8 cellular contexts compared by ENCODE assay signal in genomic region chr19:1064661-1065605, GRCh38. TPM values are rescaled to one million over a fixed set of nuclear protein-coding genes. Genes with fewer than 3 reads are reported as not detected.
DNase-seq lines count a peak whose midpoint lies in the region; ATAC-seq, FAIRE-seq and TF ChIP-seq lines count a peak whose summit lies in the region.

No MANE protein-coding gene starts in this region.

- H3K4me1 ChIP-seq in K562 (replicated peaks in 1 of 2; ENCODE audit: control insufficient read depth in 2 of 2, insufficient read depth in 2 of 2, low read length in 2 of 2), result peaks cover 9 to 80% of the 10 kb centered on the region in 2 experiments

- TF ChIP-seq CTCF in D721Med (IDR thresholded peaks at IDR 0.05; ENCODE audit: insufficient read depth, missing control alignments), result peak; percentile 55
- peak; percentile 46 to 66 (median 52); a peak in 5 of 6 replicates for TF ChIP-seq CTCF in K562 (IDR thresholded peaks at IDR 0.05 in 2 of 3, conservative IDR thresholded peaks at IDR 0.05 in 1 of 3; ENCODE audit: insufficient read depth in 2 of 3, low read depth in 1 of 3, low read length in 3 of 3)

- CTCF ChIA-PET in K562 (lab: Yijun Ruan, JAX; ENCODE audit: low intra/inter-chr PET ratio), result no interaction called here

- no peak overlapping the region for H3K27ac ChIP-seq in K562 (ENCODE audit: extremely low read depth, low read depth, low read length)

- peaks cover 19% of the 10 kb centered on the region; the same call in 2 of the 3 replicates for H3K36me3 ChIP-seq in K562 (ENCODE audit: control insufficient read depth, insufficient read depth, low read length)

- in situ Hi-C loops in K562 (cut with MboI), result no loop called here

- peak overlapping the region; percentile 1; the same call in 1 of the 2 replicates for H3K4me2 ChIP-seq in K562 (ENCODE audit: insufficient read depth, low read length)

- no peaks in the 10 kb centered on the region for H3K27me3 ChIP-seq in K562 (ENCODE audit: control insufficient read depth in 2 of 2, insufficient read depth in 2 of 2, low read length in 2 of 2)

- no peak overlapping the region for H2AFZ ChIP-seq in K562 (ENCODE audit: low read depth, low read length)

- no peak; the same call in 1 of the 2 replicates for TF ChIP-seq POLR2A in K562 (conservative IDR thresholded peaks at IDR 0.05)

- H3K9me1 ChIP-seq in K562 (ENCODE audit: control insufficient read depth, insufficient read depth, low read length), result no peaks in the 10 kb centered on the region

- POLR2A ChIA-PET in K562 (lab: Yijun Ruan, JAX), result interaction anchor here (1.3 to 1.5 kb wide), 2 partner anchors 11 to 18 kb away, joined by 3 to 5 read pairs; no protein-coding TSS in a partner anchor

- peak; percentile 71 for ATAC-seq in K562

- TF ChIP-seq EP300 in K562 (IDR thresholded peaks at IDR 0.05; ENCODE audit: low read length), result no peak

- BruUV-seq in K562 (replicated peaks; lab: Mats Ljungman, UMichigan), result no TSS peak

- no peak for FAIRE-seq in D721Med (lab: Jason Lieb, UNC)
- FAIRE-seq in K562 (lab: Jason Lieb, UNC), result no peak

- no peaks in the 10 kb centered on the region for H3K79me2 ChIP-seq in K562 (ENCODE audit: control insufficient read depth, insufficient read depth, low read length)

- H3K9ac ChIP-seq in K562 (ENCODE audit: insufficient read depth in 1 of 2, low read depth in 2 of 2, low read length in 2 of 2), result peak overlapping the region in 1 of 2 experiments; percentile 85; a peak in 2 of 4 replicates

- H3K9me3 ChIP-seq in K562 (replicated peaks; ENCODE audit: control insufficient read depth, insufficient read depth, low read depth, low read length) (no peaks in the 10 kb centered on the region), iPS-18c (ENCODE audit: control insufficient read depth, insufficient read depth, low read length) (no peaks in the 10 kb centered on the region)

- H3K4me3 ChIP-seq in K562 (no peak overlapping the region), iPS-18c (ENCODE audit: insufficient read depth, low read depth, low read length) (peak overlapping the region; percentile 20; the same call in 1 of the 2 replicates)

- WGBS in K562 (ENCODE audit: insufficient coverage, low coverage, missing lambda C conversion rate), result 57% methylated on average over 34 of the region's 60 CpGs

- no peaks in the 10 kb centered on the region for H4K20me1 ChIP-seq in K562 (replicated peaks; ENCODE audit: control insufficient read depth, insufficient read depth, low read length)

- 0 out of 4 replicates have a peak, but pooled peaks of 1 of the 2 experiments have one; percentile 27 for TF ChIP-seq RAD21 in K562 (CRISPR knock-in tag; conservative IDR thresholded peaks at IDR 0.05 in 1 of 2, IDR thresholded peaks at IDR 0.05 in 1 of 2)

- intact Hi-C loops in K562 (cut with micrococcal nuclease), result no loop called here

- DNase-seq in D721Med (ENCODE audit: insufficient read length, low spot score) (no peak), HUDEP-2 (lab: John Stamatoyannopoulos, UW; ENCODE audit: unreplicated experiment in 76 of 76) (peak in 58 of 76 experiments; percentile 26 to 83 (median 65)), T-helper 2 cell (peak in 3 of 5 experiments; percentile 60 to 85 (median 68)), K562 (ENCODE audit: extremely low read depth in 1 of 4, low spot score in 3 of 4) (peak in 1 of 4 experiments; percentile 72), NCI-H526 treated with DMSO at 0.1 percent for 48 hours (lab: John Stamatoyannopoulos, UW) (no peak), DMS153 (lab: John Stamatoyannopoulos, UW) (no peak)
- peak; percentile 77 to 81 for DNase-seq in stimulated activated CD4-positive, alpha-beta T cell treated with anti-CD3 and anti-CD28 coated beads, Interleukin-2, amount 100 ng/mL, for 24 hours

RNA-seq across cellular contexts. Expression of gene ARHGAP45, which starts 2.0 kb away (rescaled TPM):
- 25.6 and 81.0 TPM in 2 replicates for total RNA-seq in K562 (2011; cell fraction: chromatin; rRNA removed; ENCODE audit: low replicate concordance)
- total RNA-seq in K562 (2011; cell fraction: nucleolus; rRNA removed), result 39.0 and 49.5 TPM in 2 replicates
- total RNA-seq in K562 (2011; cell fraction: nucleoplasm; rRNA removed), result 22.7 and 24.1 TPM in 2 replicates
- total RNA-seq in K562 (2014; rRNA removed), result 22.1 and 31.1 TPM in 2 replicates
- 1.0 and 1.8 TPM in 2 replicates for total RNA-seq in K562 (2014; rRNA removed; fragmentation: Illumina TruSeq; extraction: Trizol)
- total RNA-seq in K562 (2015; rRNA removed; fragmentation: Illumina TruSeq; extraction: Trizol), result 4.2 and 6.0 TPM in 2 replicates
- 18.0 and 19.9 TPM in 2 replicates for total RNA-seq in K562 (2021)
- 4.4 and 7.6 TPM in 2 replicates for polyA plus RNA-seq in K562 (2011; rRNA removed)
- polyA plus RNA-seq in K562 (2011; cell fraction: cytosol; rRNA removed), result 5.6 and 12.6 TPM in 2 replicates
- polyA plus RNA-seq in K562 (2011; cell fraction: nucleus; rRNA removed), result 17.8 and 38.7 TPM in 2 replicates
- polyA plus RNA-seq in K562 (2012), result 15.0 and 15.2 TPM in 2 replicates
- 1.9 and 6.9 TPM in 2 replicates for polyA plus RNA-seq in K562 (2014; fragmentation: Illumina TruSeq; extraction: Trizol)
- under 1 TPM; 0.08 to 0.63 TPM for polyA plus RNA-seq in K562 (2014; fragmentation: Nextera tagmentation; extraction: Ambion mirVana)
- 16.3 and 20.2 TPM in 2 replicates for polyA plus RNA-seq in K562 (2014; rRNA removed)
- polyA minus RNA-seq in K562 (2011; rRNA and poly(A)+ RNA removed), result 1.7 and 2.0 TPM in 2 replicates
- polyA minus RNA-seq in K562 (2011; cell fraction: cytosol; rRNA and poly(A)+ RNA removed), result 6.2 and 8.5 TPM in 2 replicates
- 5.5 and 6.6 TPM in 2 replicates for polyA minus RNA-seq in K562 (2011; cell fraction: nucleus; rRNA and poly(A)+ RNA removed)

RNA-seq across cellular contexts. Expression of gene ABCA7, which starts 25.0 kb away (rescaled TPM):
- 266 and 789 TPM in 2 replicates for total RNA-seq in K562 (2011; cell fraction: chromatin; rRNA removed; ENCODE audit: low replicate concordance)
- total RNA-seq in K562 (2011; cell fraction: nucleolus; rRNA removed), result 519 and 639 TPM in 2 replicates
- 258 and 297 TPM in 2 replicates for total RNA-seq in K562 (2011; cell fraction: nucleoplasm; rRNA removed)
- 31.4 and 45.4 TPM in 2 replicates for total RNA-seq in K562 (2014; rRNA removed)
- 8.9 and 12.7 TPM in 2 replicates for total RNA-seq in K562 (2014; rRNA removed; fragmentation: Illumina TruSeq; extraction: Trizol)
- total RNA-seq in K562 (2015; rRNA removed; fragmentation: Illumina TruSeq; extraction: Trizol), result 19.1 and 22.8 TPM in 2 replicates
- 90.0 and 96.1 TPM in 2 replicates for total RNA-seq in K562 (2021)
- polyA plus RNA-seq in K562 (2011; rRNA removed), result 32.6 and 52.0 TPM in 2 replicates
- polyA plus RNA-seq in K562 (2011; cell fraction: cytosol; rRNA removed), result 31.0 and 47.7 TPM in 2 replicates
- 504 and 724 TPM in 2 replicates for polyA plus RNA-seq in K562 (2011; cell fraction: nucleus; rRNA removed)
- polyA plus RNA-seq in K562 (2012), result 65.1 and 67.9 TPM in 2 replicates
- polyA plus RNA-seq in K562 (2014; fragmentation: Illumina TruSeq; extraction: Trizol), result 31.2 and 32.6 TPM in 2 replicates
- 1 to 10 TPM; 2.3 to 3.0 TPM for polyA plus RNA-seq in K562 (2014; fragmentation: Nextera tagmentation; extraction: Ambion mirVana)
- polyA plus RNA-seq in K562 (2014; rRNA removed), result 73.5 and 94.1 TPM in 2 replicates
- 13.1 and 14.8 TPM in 2 replicates for polyA minus RNA-seq in K562 (2011; rRNA and poly(A)+ RNA removed)
- polyA minus RNA-seq in K562 (2011; cell fraction: cytosol; rRNA and poly(A)+ RNA removed), result 24.3 and 51.6 TPM in 2 replicates
- polyA minus RNA-seq in K562 (2011; cell fraction: nucleus; rRNA and poly(A)+ RNA removed), result 164 and 176 TPM in 2 replicates

RNA-seq across cellular contexts. Expression of gene POLR2E, which starts 30.2 kb away (rescaled TPM):
- 38.2 and 129 TPM in 2 replicates for total RNA-seq in K562 (2011; cell fraction: chromatin; rRNA removed; ENCODE audit: low replicate concordance)
- 126 and 135 TPM in 2 replicates for total RNA-seq in K562 (2011; cell fraction: nucleolus; rRNA removed)
- total RNA-seq in K562 (2011; cell fraction: nucleoplasm; rRNA removed), result 74.1 and 78.7 TPM in 2 replicates
- total RNA-seq in K562 (2014; rRNA removed) (297 and 441 TPM in 2 replicates), K562 (2014; rRNA removed; fragmentation: Illumina TruSeq; extraction: Trizol) (40.2 and 78.0 TPM in 2 replicates), K562 (2015; rRNA removed; fragmentation: Illumina TruSeq; extraction: Trizol) (141 and 144 TPM in 2 replicates), K562 (2021) (328 and 351 TPM in 2 replicates)
- polyA plus RNA-seq in K562 (2011; rRNA removed) (244 and 334 TPM in 2 replicates), K562 (2014; fragmentation: Illumina TruSeq; extraction: Trizol) (267 and 448 TPM in 2 replicates), K562 (2014; fragmentation: Nextera tagmentation; extraction: Ambion mirVana) (10 to 100 TPM in 1 of 2 experiments, 1 to 10 TPM in 1; 3.4 to 32.5 TPM), K562 (2014; rRNA removed) (413 and 438 TPM in 2 replicates)
- 305 and 616 TPM in 2 replicates for polyA plus RNA-seq in K562 (2011; cell fraction: cytosol; rRNA removed)
- polyA plus RNA-seq in K562 (2011; cell fraction: nucleus; rRNA removed), result 112 and 143 TPM in 2 replicates
- 291 and 445 TPM in 2 replicates for polyA plus RNA-seq in K562 (2012)
- 36.0 and 77.6 TPM in 2 replicates for polyA minus RNA-seq in K562 (2011; rRNA and poly(A)+ RNA removed)
- polyA minus RNA-seq in K562 (2011; cell fraction: cytosol; rRNA and poly(A)+ RNA removed), result 127 and 173 TPM in 2 replicates
- polyA minus RNA-seq in K562 (2011; cell fraction: nucleus; rRNA and poly(A)+ RNA removed), result 45.4 and 50.5 TPM in 2 replicates

RNA-seq across cellular contexts. Expression of gene CNN2, which starts 38.5 kb away (rescaled TPM):
- total RNA-seq in K562 (2011; cell fraction: chromatin; rRNA removed; ENCODE audit: low replicate concordance), result 25.1 and 70.9 TPM in 2 replicates
- total RNA-seq in K562 (2011; cell fraction: nucleolus; rRNA removed), result 40.8 and 41.4 TPM in 2 replicates
- 34.4 and 52.1 TPM in 2 replicates for total RNA-seq in K562 (2011; cell fraction: nucleoplasm; rRNA removed)
- total RNA-seq in K562 (2014; rRNA removed) (82.3 and 124 TPM in 2 replicates), K562 (2014; rRNA removed; fragmentation: Illumina TruSeq; extraction: Trizol) (33.7 and 45.6 TPM in 2 replicates), K562 (2015; rRNA removed; fragmentation: Illumina TruSeq; extraction: Trizol) (52.7 and 54.9 TPM in 2 replicates), K562 (2021) (161 and 174 TPM in 2 replicates)
- polyA plus RNA-seq in K562 (2011; rRNA removed) (36.4 and 61.3 TPM in 2 replicates), K562 (2014; fragmentation: Illumina TruSeq; extraction: Trizol) (123 and 158 TPM in 2 replicates), K562 (2014; fragmentation: Nextera tagmentation; extraction: Ambion mirVana) (10 to 100 TPM; 12.1 to 12.8 TPM), K562 (2014; rRNA removed) (71.3 and 73.3 TPM in 2 replicates)
- polyA plus RNA-seq in K562 (2011; cell fraction: cytosol; rRNA removed), result 82.9 and 105 TPM in 2 replicates
- polyA plus RNA-seq in K562 (2011; cell fraction: nucleus; rRNA removed), result 42.5 and 55.7 TPM in 2 replicates
- polyA plus RNA-seq in K562 (2012), result 82.7 and 152 TPM in 2 replicates
- polyA minus RNA-seq in K562 (2011; rRNA and poly(A)+ RNA removed), result 45.8 and 50.7 TPM in 2 replicates
- polyA minus RNA-seq in K562 (2011; cell fraction: cytosol; rRNA and poly(A)+ RNA removed), result 132 and 161 TPM in 2 replicates
- 9.0 and 15.9 TPM in 2 replicates for polyA minus RNA-seq in K562 (2011; cell fraction: nucleus; rRNA and poly(A)+ RNA removed)

RNA-seq across cellular contexts. Expression of gene GPX4, which starts 38.9 kb away (rescaled TPM):
- 61.5 and 154 TPM in 2 replicates for total RNA-seq in K562 (2011; cell fraction: chromatin; rRNA removed; ENCODE audit: low replicate concordance)
- 171 and 189 TPM in 2 replicates for total RNA-seq in K562 (2011; cell fraction: nucleolus; rRNA removed)
- 129 and 161 TPM in 2 replicates for total RNA-seq in K562 (2011; cell fraction: nucleoplasm; rRNA removed)
- total RNA-seq in K562 (2014; rRNA removed), result 639 and 643 TPM in 2 replicates
- 131 and 209 TPM in 2 replicates for total RNA-seq in K562 (2014; rRNA removed; fragmentation: Illumina TruSeq; extraction: Trizol)
- total RNA-seq in K562 (2015; rRNA removed; fragmentation: Illumina TruSeq; extraction: Trizol), result 349 and 395 TPM in 2 replicates
- 383 and 392 TPM in 2 replicates for total RNA-seq in K562 (2021)
- polyA plus RNA-seq in K562 (2011; rRNA removed), result 223 and 286 TPM in 2 replicates
- 531 and 777 TPM in 2 replicates for polyA plus RNA-seq in K562 (2011; cell fraction: cytosol; rRNA removed)
- polyA plus RNA-seq in K562 (2011; cell fraction: nucleus; rRNA removed), result 389 and 485 TPM in 2 replicates
- polyA plus RNA-seq in K562 (2012), result 659 and 746 TPM in 2 replicates
- 434 and 536 TPM in 2 replicates for polyA plus RNA-seq in K562 (2014; fragmentation: Illumina TruSeq; extraction: Trizol)
- 100 to 1,000 TPM in 1 of 2 experiments, 10 to 100 TPM in 1; 61.4 to 125 TPM for polyA plus RNA-seq in K562 (2014; fragmentation: Nextera tagmentation; extraction: Ambion mirVana)
- polyA plus RNA-seq in K562 (2014; rRNA removed), result 661 and 856 TPM in 2 replicates
- 117 and 134 TPM in 2 replicates for polyA minus RNA-seq in K562 (2011; rRNA and poly(A)+ RNA removed)
- polyA minus RNA-seq in K562 (2011; cell fraction: cytosol; rRNA and poly(A)+ RNA removed), result 191 and 300 TPM in 2 replicates
- 54.3 and 64.1 TPM in 2 replicates for polyA minus RNA-seq in K562 (2011; cell fraction: nucleus; rRNA and poly(A)+ RNA removed)

Comparison
In these comparisons a context has a peak if more than half of its experiments do, and no peak if none do; other contexts are left out.
1. DNase-seq: peak in HUDEP-2 (58 of 76), T-helper 2 cell (3 of 5) and stimulated activated CD4-positive, alpha-beta T cell treated with anti-CD3 and anti-CD28 coated beads, Interleukin-2, amount 100 ng/mL, for 24 hours (2 of 2); none in D721Med (single experiment), NCI-H526 treated with DMSO at 0.1 percent for 48 hours (single experiment) and DMS153 (single experiment).